ENCODE assay signal across 8 cellular contexts in genomic region chr7:7719235-7719634, GRCh38. TPM values are rescaled to one million over a fixed set of nuclear protein-coding genes. Genes with fewer than 3 reads are reported as not detected.
DNase-seq lines count a peak whose midpoint lies in the region; ATAC-seq, FAIRE-seq and TF ChIP-seq lines count a peak whose summit lies in the region.

No MANE protein-coding gene starts in this region.

- H3K9me3 ChIP-seq in keratinocyte (ENCODE audit: control insufficient read depth, low read depth, low read length) = no peaks in the 10 kb centered on the region
- H3K9me3 ChIP-seq in ascending aorta = no peaks in the 10 kb centered on the region

- H3K27me3 ChIP-seq in keratinocyte (ENCODE audit: control insufficient read depth, extremely low read depth, insufficient read depth, low read length) (no peaks in the 10 kb centered on the region), ascending aorta (no peaks in the 10 kb centered on the region)

- H3K27ac ChIP-seq in keratinocyte (ENCODE audit: control insufficient read depth, insufficient read depth, low read length) (peak overlapping the region; percentile 19), ascending aorta (no peak overlapping the region)

- H3K27me3 Mint-ChIP-seq in activated T-helper 2 cell treated with anti-CD3 and anti-CD28 coated beads, Interferon-gamma antibody, Interleukin-2, Interleukin-4, amounts not matched to agents 10 μg/mL and 5 μg/mL and 100 μg/mL, durations not matched to agents 14 hours and 24 hours and 36 hours (ENCODE audit: low read depth) = no peaks in the 10 kb centered on the region

- dilution Hi-C loops in keratinocyte (cut with MboI; ENCODE audit: extremely low pct_ligation_motif_present, low sequenced_read_pairs) = no loop called here

- intact Hi-C loops in activated T-helper 2 cell treated with anti-CD3 and anti-CD28 coated beads, Interferon-gamma antibody, Interleukin-2, Interleukin-4, amounts not matched to agents 10 μg/mL and 5 μg/mL and 100 μg/mL, durations not matched to agents 14 hours and 24 hours and 36 hours (cut with micrococcal nuclease) = loop anchor here (1.0 to 5.0 kb wide), 6 partner anchors 34 to 457 kb away; partner anchors contain the start of genes GLCCI1 and UMAD1
- intact Hi-C loops in ascending aorta (cut with DNase I) = no loop called here

- H3K9ac ChIP-seq in keratinocyte (ENCODE audit: control insufficient read depth, extremely low read depth, insufficient read depth, low read length) = no peak overlapping the region

- FAIRE-seq in keratinocyte (lab: Jason Lieb, UNC) = peak; percentile 82

- H3K9me1 ChIP-seq in keratinocyte (ENCODE audit: control insufficient read depth, extremely low read depth, insufficient read depth, low read length) = no peaks in the 10 kb centered on the region

- H3K36me3 ChIP-seq in keratinocyte (ENCODE audit: control insufficient read depth in 2 of 2, extremely low read depth in 1 of 2, insufficient read depth in 2 of 2, low read length in 2 of 2) (no peaks in the 10 kb centered on the region), ascending aorta (no peaks in the 10 kb centered on the region)

- peak; percentile 98 for DNase-seq in DMS153 (lab: John Stamatoyannopoulos, UW)
- DNase-seq in NCI-H524 (lab: John Stamatoyannopoulos, UW) = peak; percentile 66 to 93
- DNase-seq in activated T-helper 2 cell treated with anti-CD3 and anti-CD28 coated beads, Interferon-gamma antibody, Interleukin-2, Interleukin-4, amounts not matched to agents 10 μg/mL and 5 μg/mL and 100 μg/mL, durations not matched to agents 14 hours and 24 hours and 36 hours (ENCODE audit: low spot score) = peak; percentile 45
- DNase-seq in keratinocyte (ENCODE audit: low read depth, low spot score) = peak; percentile 66
- DNase-seq in stimulated activated CD8-positive, alpha-beta memory T cell treated with anti-CD3 and anti-CD28 coated beads, Interleukin-4, amount 100 ng/mL, for 24 hours (ENCODE audit: low read depth) = peak; percentile 4
- no peak for DNase-seq in ascending aorta (ENCODE audit: low spot score in 2 of 2)

- H3K79me2 ChIP-seq in keratinocyte (ENCODE audit: control insufficient read depth, insufficient read depth, low read length) = no peaks in the 10 kb centered on the region

- H3K4me3 ChIP-seq in keratinocyte (ENCODE audit: control insufficient read depth in 2 of 3, extremely low read depth in 1 of 3, insufficient read depth in 2 of 3, low read depth in 1 of 3, low read length in 3 of 3) (no peak overlapping the region), ascending aorta (no peak overlapping the region)

- no peak overlapping the region for H2AFZ ChIP-seq in keratinocyte (ENCODE audit: control insufficient read depth, low read length)

- H3K4me2 ChIP-seq in keratinocyte (ENCODE audit: control insufficient read depth, extremely low read depth, insufficient read depth, low read depth, low read length) = peak overlapping the region; percentile 39

- H3K4me1 ChIP-seq in keratinocyte (ENCODE audit: control insufficient read depth, extremely low read depth, insufficient read depth, low read length) = peaks cover 5% of the 10 kb centered on the region
- no peaks in the 10 kb centered on the region for H3K4me1 ChIP-seq in ascending aorta

- ATAC-seq in GM19468 (IDR thresholded peaks at IDR 0.05; ENCODE audit: extremely low read depth, unreplicated experiment) = peak; percentile 86
- peak; percentile 95 for ATAC-seq in HG03460 (IDR thresholded peaks at IDR 0.05; ENCODE audit: unreplicated experiment)

- peaks cover 23% of the 10 kb centered on the region for H3K4me1 Mint-ChIP-seq in activated T-helper 2 cell treated with anti-CD3 and anti-CD28 coated beads, Interferon-gamma antibody, Interleukin-2, Interleukin-4, amounts not matched to agents 10 μg/mL and 5 μg/mL and 100 μg/mL, durations not matched to agents 14 hours and 24 hours and 36 hours (ENCODE audit: low read depth)

- no peaks in the 10 kb centered on the region for H4K20me1 ChIP-seq in keratinocyte (ENCODE audit: control insufficient read depth, extremely low read depth, insufficient read depth, low read length)

- TF ChIP-seq CTCF in keratinocyte (optimal IDR thresholded peaks at IDR 0.05 in 1 of 3, IDR thresholded peaks at IDR 0.05 in 1 of 3, conservative IDR thresholded peaks at IDR 0.05 in 1 of 3; ENCODE audit: extremely low read depth in 1 of 3, insufficient read depth in 2 of 3, low read length in 3 of 3) (no peak), ascending aorta (IDR thresholded peaks at IDR 0.05) (no peak)

- H3K4me3 Mint-ChIP-seq in activated T-helper 2 cell treated with anti-CD3 and anti-CD28 coated beads, Interferon-gamma antibody, Interleukin-2, Interleukin-4, amounts not matched to agents 10 μg/mL and 5 μg/mL and 100 μg/mL, durations not matched to agents 14 hours and 24 hours and 36 hours (ENCODE audit: low read depth) = no peak overlapping the region

- H3K27ac Mint-ChIP-seq in activated T-helper 2 cell treated with anti-CD3 and anti-CD28 coated beads, Interferon-gamma antibody, Interleukin-2, Interleukin-4, amounts not matched to agents 10 μg/mL and 5 μg/mL and 100 μg/mL, durations not matched to agents 14 hours and 24 hours and 36 hours = peak overlapping the region; percentile 47

- peaks cover 11% of the 10 kb centered on the region for H3K36me3 Mint-ChIP-seq in activated T-helper 2 cell treated with anti-CD3 and anti-CD28 coated beads, Interferon-gamma antibody, Interleukin-2, Interleukin-4, amounts not matched to agents 10 μg/mL and 5 μg/mL and 100 μg/mL, durations not matched to agents 14 hours and 24 hours and 36 hours (ENCODE audit: low read depth)

- no peaks in the 10 kb centered on the region for H3K9me3 Mint-ChIP-seq in activated T-helper 2 cell treated with anti-CD3 and anti-CD28 coated beads, Interferon-gamma antibody, Interleukin-2, Interleukin-4, amounts not matched to agents 10 μg/mL and 5 μg/mL and 100 μg/mL, durations not matched to agents 14 hours and 24 hours and 36 hours

RNA-seq across cellular contexts. Expression of gene RPA3, which starts 0.8 kb away (rescaled TPM):
- total RNA-seq in activated T-helper 2 cell treated with anti-CD3 and anti-CD28 coated beads, Interferon-gamma antibody, Interleukin-2, Interleukin-4, amounts not matched to agents 10 μg/mL and 5 μg/mL and 100 μg/mL, durations not matched to agents 14 hours and 24 hours and 36 hours = 111 and 115 TPM in 2 replicates
- polyA plus RNA-seq in keratinocyte = 19.2 to 51.1 TPM (median 28.3 TPM) in 3 replicates
- 2.7 TPM for polyA plus RNA-seq in keratinocyte (2011; ENCODE audit: low read depth)
- polyA plus RNA-seq in keratinocyte (2011; cell fraction: cytosol; rRNA removed) = 25.2 and 27.3 TPM in 2 replicates
- polyA plus RNA-seq in keratinocyte (2011; cell fraction: nucleus; rRNA removed) = 7.6 and 8.9 TPM in 2 replicates
- 24.5 and 37.1 TPM in 2 replicates for polyA plus RNA-seq in keratinocyte (2012; ENCODE audit: low replicate concordance)
- polyA minus RNA-seq in keratinocyte = 3.5 to 6.5 TPM (median 4.0 TPM) in 3 replicates
- 12.3 TPM for polyA minus RNA-seq in keratinocyte (2011; cell fraction: cytosol; rRNA and poly(A)+ RNA removed)
- 2.5 and 3.3 TPM in 2 replicates for polyA minus RNA-seq in keratinocyte (2011; cell fraction: nucleus; rRNA and poly(A)+ RNA removed)
- total RNA-seq in ascending aorta = 0.96 TPM

Comparison
In these comparisons a context has a peak if more than half of its experiments do, and no peak if none do; other contexts are left out.
1. DNase-seq: peak in DMS153 (single experiment), NCI-H524 (2 of 2), activated T-helper 2 cell treated with anti-CD3 and anti-CD28 coated beads, Interferon-gamma antibody, Interleukin-2, Interleukin-4, amounts not matched to agents 10 μg/mL and 5 μg/mL and 100 μg/mL, durations not matched to agents 14 hours and 24 hours and 36 hours (single experiment), keratinocyte (single experiment) and stimulated activated CD8-positive, alpha-beta memory T cell treated with anti-CD3 and anti-CD28 coated beads, Interleukin-4, amount 100 ng/mL, for 24 hours (single experiment); none in ascending aorta (0 of 2).
2. RNA of gene RPA3, which starts 0.8 kb away (total RNA-seq): 111 to 115 TPM in activated T-helper 2 cell treated with anti-CD3 and anti-CD28 coated beads, Interferon-gamma antibody, Interleukin-2, Interleukin-4, amounts not matched to agents 10 μg/mL and 5 μg/mL and 100 μg/mL, durations not matched to agents 14 hours and 24 hours and 36 hours; 0.96 TPM in ascending aorta (single experiment); every median in the first group is over 10 times any median in the second.